8 cellular contexts compared by ENCODE assay signal in genomic region chr7:116210345-116211005, GRCh38. TPM values are rescaled to one million over a fixed set of nuclear protein-coding genes. Genes with fewer than 3 reads are reported as not detected.
A peak's percentile ranks its signal among the peaks of the same experiment; 100 is the strongest.
DNase-seq lines count a peak whose midpoint lies in the region; ATAC-seq and TF ChIP-seq lines count a peak whose summit lies in the region.

A gene with protein sequence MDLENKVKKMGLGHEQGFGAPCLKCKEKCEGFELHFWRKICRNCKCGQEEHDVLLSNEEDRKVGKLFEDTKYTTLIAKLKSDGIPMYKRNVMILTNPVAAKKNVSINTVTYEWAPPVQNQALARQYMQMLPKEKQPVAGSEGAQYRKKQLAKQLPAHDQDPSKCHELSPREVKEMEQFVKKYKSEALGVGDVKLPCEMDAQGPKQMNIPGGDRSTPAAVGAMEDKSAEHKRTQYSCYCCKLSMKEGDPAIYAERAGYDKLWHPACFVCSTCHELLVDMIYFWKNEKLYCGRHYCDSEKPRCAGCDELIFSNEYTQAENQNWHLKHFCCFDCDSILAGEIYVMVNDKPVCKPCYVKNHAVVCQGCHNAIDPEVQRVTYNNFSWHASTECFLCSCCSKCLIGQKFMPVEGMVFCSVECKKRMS (plus strand): TSS chr7:116210539. CDS start chr7:116210708, 169 bp downstream.

- H3K9me3 Mint-ChIP-seq in activated T-helper 1 cell treated with anti-CD3 and anti-CD28 coated beads, Interleukin-12 subunit alpha, Interleukin-12 subunit beta, Interleukin-2, Interleukin-4 antibody, amounts not matched to agents 30 ng/mL and 10 ng/mL and 1 ng/mL, durations not matched to agents 14 hours and 24 hours and 36 hours: no peaks in the 10 kb centered on the region
- H3K9me3 Mint-ChIP-seq in type B pancreatic cell: no peaks in the 10 kb centered on the region

- H4K20me1 ChIP-seq in osteoblast (ENCODE audit: insufficient read depth, low read length): no peaks in the 10 kb centered on the region

- POLR2A ChIA-PET in BJ (lab: Charles Lee) (no interaction called here), Panc1 (lab: Charles Lee) (interaction anchor here (0.6 to 1.2 kb wide), 7 partner anchors 9 to 1122 kb away, joined by 3 to 5 read pairs (median 3); partner anchors contain the start of gene CAV2)

- peaks cover 41% of the 10 kb centered on the region for H3K4me1 ChIP-seq in Panc1 (ENCODE audit: control insufficient read depth, insufficient read depth, low read length)
- peaks cover 30% of the 10 kb centered on the region for H3K4me1 ChIP-seq in osteoblast (ENCODE audit: insufficient read depth, low read length)

- peaks cover 36% of the 10 kb centered on the region for H3K79me2 ChIP-seq in osteoblast (ENCODE audit: insufficient read depth, low read length)

- ATAC-seq in HG03378 (IDR thresholded peaks at IDR 0.05; ENCODE audit: unreplicated experiment): peak; percentile 45
- ATAC-seq in Panc1: peak; percentile 94

- TF ChIP-seq POLR2A in GM19193 (IDR thresholded peaks at IDR 0.05; ENCODE audit: extremely low read depth, insufficient read depth, insufficient read length): peak; percentile 66

- in situ Hi-C loops in Panc1 (cut with HindIII; ENCODE audit: low pct_unique_long_range_greater_than_20kb, low sequenced_read_pairs): no loop called here

- peaks cover 14% of the 10 kb centered on the region for H3K36me3 Mint-ChIP-seq in activated T-helper 1 cell treated with anti-CD3 and anti-CD28 coated beads, Interleukin-12 subunit alpha, Interleukin-12 subunit beta, Interleukin-2, Interleukin-4 antibody, amounts not matched to agents 30 ng/mL and 10 ng/mL and 1 ng/mL, durations not matched to agents 14 hours and 24 hours and 36 hours (ENCODE audit: low read depth)
- H3K36me3 Mint-ChIP-seq in type B pancreatic cell: peaks cover 8% of the 10 kb centered on the region

- peak within 1 kb of the TSS; percentile 95 for H3K4me3 Mint-ChIP-seq in activated T-helper 1 cell treated with anti-CD3 and anti-CD28 coated beads, Interleukin-12 subunit alpha, Interleukin-12 subunit beta, Interleukin-2, Interleukin-4 antibody, amounts not matched to agents 30 ng/mL and 10 ng/mL and 1 ng/mL, durations not matched to agents 14 hours and 24 hours and 36 hours
- peak within 1 kb of the TSS; percentile 99 for H3K4me3 Mint-ChIP-seq in type B pancreatic cell

- H3K27me3 Mint-ChIP-seq in activated T-helper 1 cell treated with anti-CD3 and anti-CD28 coated beads, Interleukin-12 subunit alpha, Interleukin-12 subunit beta, Interleukin-2, Interleukin-4 antibody, amounts not matched to agents 30 ng/mL and 10 ng/mL and 1 ng/mL, durations not matched to agents 14 hours and 24 hours and 36 hours (ENCODE audit: insufficient read depth): peaks cover 2% of the 10 kb centered on the region
- peaks cover 8% of the 10 kb centered on the region for H3K27me3 Mint-ChIP-seq in type B pancreatic cell

- TF ChIP-seq CTCF in BJ (IDR thresholded peaks at IDR 0.05; ENCODE audit: insufficient read depth, low read depth, low read length) (no peak), Panc1 (IDR thresholded peaks at IDR 0.05) (peak; percentile 22), foreskin fibroblast (IDR thresholded peaks at IDR 0.05; ENCODE audit: low read depth, low read length) (no peak), osteoblast (IDR thresholded peaks at IDR 0.05; ENCODE audit: extremely low read depth, low read depth, low read length) (no peak), type B pancreatic cell (conservative IDR thresholded peaks at IDR 0.05) (no peak)

- H2AFZ ChIP-seq in osteoblast (ENCODE audit: low read length): peak within 1 kb of the TSS; percentile 74

- no peaks in the 10 kb centered on the region for H3K36me3 ChIP-seq in BJ (ENCODE audit: control insufficient read depth, insufficient read depth, low read length)
- no peaks in the 10 kb centered on the region for H3K36me3 ChIP-seq in Panc1 (ENCODE audit: control insufficient read depth, insufficient read depth, low read length)
- H3K36me3 ChIP-seq in osteoblast (ENCODE audit: insufficient read depth, low read length): no peaks in the 10 kb centered on the region

- CTCF ChIA-PET in BJ (lab: Yijun Ruan, JAX) (interaction anchor here (0.8 to 2.0 kb wide), 7 partner anchors 9 to 917 kb away, joined by 3 to 7 read pairs (median 4); no protein-coding TSS in a partner anchor), Panc1 (lab: Charles Lee) (interaction anchor here (0.7 to 2.7 kb wide), 2 partner anchors 30 to 652 kb away, joined by 3 to 6 read pairs; no protein-coding TSS in a partner anchor)

- peak within 1 kb of the TSS; percentile 66 for H3K4me3 ChIP-seq in BJ (ENCODE audit: low read depth, low read length)
- peak within 1 kb of the TSS; percentile 66 to 93 for H3K4me3 ChIP-seq in Panc1 (ENCODE audit: low read depth in 2 of 2, low read length in 2 of 2)
- peak within 1 kb of the TSS; percentile 85 to 86 for H3K4me3 ChIP-seq in foreskin fibroblast (ENCODE audit: low read depth in 1 of 2, low read length in 2 of 2)
- H3K4me3 ChIP-seq in osteoblast (ENCODE audit: insufficient read depth, low read length): peak within 1 kb of the TSS; percentile 90

- H3K27ac ChIP-seq in Panc1 (ENCODE audit: low read length) (peak within 1 kb of the TSS; percentile 90), osteoblast (ENCODE audit: low read depth, low read length) (peak within 1 kb of the TSS; percentile 97)

- peaks cover 44% of the 10 kb centered on the region for H3K4me1 Mint-ChIP-seq in activated T-helper 1 cell treated with anti-CD3 and anti-CD28 coated beads, Interleukin-12 subunit alpha, Interleukin-12 subunit beta, Interleukin-2, Interleukin-4 antibody, amounts not matched to agents 30 ng/mL and 10 ng/mL and 1 ng/mL, durations not matched to agents 14 hours and 24 hours and 36 hours (ENCODE audit: low read depth)
- H3K4me1 Mint-ChIP-seq in type B pancreatic cell (ENCODE audit: unreplicated experiment): peaks cover 28% of the 10 kb centered on the region

- no peaks in the 10 kb centered on the region for H3K9me3 ChIP-seq in Panc1 (ENCODE audit: control insufficient read depth, insufficient read depth, low read depth, low read length)
- no peaks in the 10 kb centered on the region for H3K9me3 ChIP-seq in osteoblast (ENCODE audit: low read depth, low read length)

- intact Hi-C loops in Panc1 (cut with micrococcal nuclease; ENCODE audit: unreplicated experiment): no loop called here
- intact Hi-C loops in activated T-helper 1 cell treated with anti-CD3 and anti-CD28 coated beads, Interleukin-12 subunit alpha, Interleukin-12 subunit beta, Interleukin-2, Interleukin-4 antibody, amounts not matched to agents 30 ng/mL and 10 ng/mL and 1 ng/mL, durations not matched to agents 14 hours and 24 hours and 36 hours (cut with micrococcal nuclease): loop anchor here (1.0 to 10.0 kb wide), 8 partner anchors 22 to 1974 kb away; partner anchors contain the start of genes CAPZA2, LSM8 and MDFIC

- peak within 1 kb of the TSS; percentile 96 for H3K4me2 ChIP-seq in osteoblast (ENCODE audit: insufficient read depth, low read length)

- peak within 1 kb of the TSS; percentile 91 for H3K27ac Mint-ChIP-seq in activated T-helper 1 cell treated with anti-CD3 and anti-CD28 coated beads, Interleukin-12 subunit alpha, Interleukin-12 subunit beta, Interleukin-2, Interleukin-4 antibody, amounts not matched to agents 30 ng/mL and 10 ng/mL and 1 ng/mL, durations not matched to agents 14 hours and 24 hours and 36 hours
- peak within 1 kb of the TSS; percentile 99 for H3K27ac Mint-ChIP-seq in type B pancreatic cell

- H3K27me3 ChIP-seq in BJ (ENCODE audit: control insufficient read depth, insufficient read depth, low read length): no peaks in the 10 kb centered on the region; the same call in 1 of the 2 replicates
- H3K27me3 ChIP-seq in Panc1 (ENCODE audit: control insufficient read depth, insufficient read depth, low read length): no peaks in the 10 kb centered on the region
- H3K27me3 ChIP-seq in osteoblast (ENCODE audit: insufficient read depth, low read length): no peaks in the 10 kb centered on the region

- no TSS peak for BruUV-seq in Panc1 (replicated peaks; lab: Mats Ljungman, UMichigan)

- no peak for DNase-seq in BJ (ENCODE audit: low read depth)
- no peak for DNase-seq in Panc1 (ENCODE audit: low read depth, low spot score)
- peak; percentile 71 for DNase-seq in activated T-helper 1 cell treated with anti-CD3 and anti-CD28 coated beads, Interleukin-12 subunit alpha, Interleukin-12 subunit beta, Interleukin-2, Interleukin-4 antibody, amounts not matched to agents 30 ng/mL and 10 ng/mL and 1 ng/mL, durations not matched to agents 14 hours and 24 hours and 36 hours (ENCODE audit: low spot score)
- peak in 1 of 2 donors; percentile 80 for DNase-seq in foreskin fibroblast
- peak; percentile 95 for DNase-seq in osteoblast (ENCODE audit: insufficient read length, low spot score, missing footprints)
- peak; percentile 84 for DNase-seq in type B pancreatic cell (ENCODE audit: extremely low spot score, unreplicated experiment)

RNA-seq across cellular contexts. Expression of the gene that starts here (rescaled TPM):
- 93.2 and 108 TPM in 2 replicates for polyA plus RNA-seq in BJ (2011; rRNA removed)
- polyA minus RNA-seq in BJ (2011; rRNA and poly(A)+ RNA removed): 44.0 and 58.5 TPM in 2 replicates
- total RNA-seq in Panc1 (2021; ENCODE audit: unreplicated experiment) (99.4 TPM), osteoblast (99.2 and 124 TPM in 2 replicates), type B pancreatic cell (ENCODE audit: low replicate concordance) (91.1 and 135 TPM in 2 replicates)
- polyA plus RNA-seq in Panc1 (2012; ENCODE audit: insufficient read length): 84.1 TPM
- total RNA-seq in activated T-helper 1 cell treated with anti-CD3 and anti-CD28 coated beads, Interleukin-12 subunit alpha, Interleukin-12 subunit beta, Interleukin-2, Interleukin-4 antibody, amounts not matched to agents 30 ng/mL and 10 ng/mL and 1 ng/mL, durations not matched to agents 14 hours and 24 hours and 36 hours: 36.2 and 38.4 TPM in 2 replicates

Comparison
In these comparisons a context has a peak if more than half of its experiments do, and no peak if none do; other contexts are left out.
1. DNase-seq: peak in activated T-helper 1 cell treated with anti-CD3 and anti-CD28 coated beads, Interleukin-12 subunit alpha, Interleukin-12 subunit beta, Interleukin-2, Interleukin-4 antibody, amounts not matched to agents 30 ng/mL and 10 ng/mL and 1 ng/mL, durations not matched to agents 14 hours and 24 hours and 36 hours (single experiment), osteoblast (single experiment) and type B pancreatic cell (single experiment); none in BJ (single experiment) and Panc1 (single experiment).
2. Peak in every context shown above with its lines, with median percentiles within 50 percentile points of each other: H3K4me3 ChIP-seq.